ENCODE assay signal across 10 cellular contexts in genomic region chr13:44271915-44272341, GRCh38.
DNase-seq lines count a peak whose midpoint lies in the region; ATAC-seq and TF ChIP-seq lines count a peak whose summit lies in the region.
"Had no signal": no experiment of that assay in that cellular context is flagged by ENCODE, and none has a peak within 500 bp of the region (broad histone marks: within the 10 kb centered on the region; RNA-seq: fewer than 3 reads in every experiment).

No MANE protein-coding gene starts in this region.

- no peak for ATAC-seq in activated naive CD8-positive, alpha-beta T cell treated with anti-CD3 and anti-CD28 coated beads, Interleukin-2, amount 50 U/mL, for 24 hours
- ATAC-seq in stimulated activated naive CD8-positive, alpha-beta T cell treated with anti-CD3 and anti-CD28 coated beads, Interleukin-15, Interleukin-2, amounts not matched to agents 100 U/mL and 50 U/mL, for 24 hours = no peak

- no peak overlapping the region for H3K9ac ChIP-seq in neural progenitor cell

- H3K27ac ChIP-seq in neural progenitor cell (no peak overlapping the region), uterus (peak overlapping the region; percentile 80 to 94)

- TF ChIP-seq CTCF in fibroblast of mammary gland (conservative IDR thresholded peaks at IDR 0.05; ENCODE audit: control insufficient read depth, insufficient read depth, low read depth, low read length) (no peak), neural progenitor cell (IDR thresholded peaks at IDR 0.05) (no peak), uterus (IDR thresholded peaks at IDR 0.05) (no peak)

- no peaks in the 10 kb centered on the region for H3K79me2 ChIP-seq in neural progenitor cell (ENCODE audit: low read depth)

- no peaks in the 10 kb centered on the region for H3K36me3 Mint-ChIP-seq in activated naive CD8-positive, alpha-beta T cell
- H3K36me3 Mint-ChIP-seq in activated naive CD8-positive, alpha-beta T cell treated with anti-CD3 and anti-CD28 coated beads, Interleukin-2, amount 50 U/mL, for 24 hours (ENCODE audit: low read depth) = no peaks in the 10 kb centered on the region
- no peaks in the 10 kb centered on the region for H3K36me3 Mint-ChIP-seq in neural progenitor cell

- H2AFZ ChIP-seq in neural progenitor cell (replicated peaks) = no peak overlapping the region

- no peaks in the 10 kb centered on the region for H3K27me3 Mint-ChIP-seq in activated naive CD8-positive, alpha-beta T cell
- peaks cover 3% of the 10 kb centered on the region for H3K27me3 Mint-ChIP-seq in activated naive CD8-positive, alpha-beta T cell treated with anti-CD3 and anti-CD28 coated beads, Interleukin-2, amount 50 U/mL, for 24 hours
- peaks cover 13% of the 10 kb centered on the region for H3K27me3 Mint-ChIP-seq in neural progenitor cell (ENCODE audit: insufficient read depth, low read depth)

- DNase-seq in activated naive CD8-positive, alpha-beta T cell treated with anti-CD3 and anti-CD28 coated beads, Interleukin-2, amount 50 U/mL, for 24 hours = no peak
- DNase-seq in fibroblast of mammary gland (ENCODE audit: low read depth) (peak; percentile 26), neural progenitor cell (ENCODE audit: low spot score) (no peak), uterus (peak; percentile 35 to 68), DMS53 treated with DMSO at 0.1 percent for 48 hours (lab: John Stamatoyannopoulos, UW; ENCODE audit: unreplicated experiment) (no peak), NCI-H446 treated with DMSO at 0.1 percent for 48 hours (lab: John Stamatoyannopoulos, UW) (no peak)
- DNase-seq in stimulated activated naive CD8-positive, alpha-beta T cell treated with anti-CD3 and anti-CD28 coated beads, Interleukin-15, Interleukin-2, amounts not matched to agents 100 U/mL and 50 U/mL, for 24 hours = no peak
- DNase-seq: activated CD4-positive, alpha-beta T cell treated with anti-CD3 and anti-CD28 coated beads for 4 hours; NCI-H2171 had no signal

- peak overlapping the region; percentile 67 for H3K27ac Mint-ChIP-seq in activated naive CD8-positive, alpha-beta T cell
- H3K27ac Mint-ChIP-seq in activated naive CD8-positive, alpha-beta T cell treated with anti-CD3 and anti-CD28 coated beads, Interleukin-2, amount 50 U/mL, for 24 hours = no peak overlapping the region
- H3K27ac Mint-ChIP-seq in neural progenitor cell = peak overlapping the region; percentile 12

- no peak overlapping the region for H3K4me3 Mint-ChIP-seq in activated naive CD8-positive, alpha-beta T cell
- no peak overlapping the region for H3K4me3 Mint-ChIP-seq in activated naive CD8-positive, alpha-beta T cell treated with anti-CD3 and anti-CD28 coated beads, Interleukin-2, amount 50 U/mL, for 24 hours
- H3K4me3 Mint-ChIP-seq in neural progenitor cell = no peak overlapping the region

- H3K9me3 ChIP-seq in neural progenitor cell (ENCODE audit: low read depth) = no peaks in the 10 kb centered on the region
- no peaks in the 10 kb centered on the region for H3K9me3 ChIP-seq in uterus

- no peaks in the 10 kb centered on the region for H3K4me1 ChIP-seq in neural progenitor cell
- peaks cover 10 to 13% of the 10 kb centered on the region in 2 donors for H3K4me1 ChIP-seq in uterus

- H3K4me2 ChIP-seq in neural progenitor cell = no peak overlapping the region

- intact Hi-C loops in uterus (cut with DNase I; ENCODE audit: low total_unique reads) = no loop called here

- no peak overlapping the region for H3K4me3 ChIP-seq in fibroblast of mammary gland (ENCODE audit: control insufficient read depth, low read depth, low read length)
- H3K4me3 ChIP-seq in neural progenitor cell = no peak overlapping the region
- H3K4me3 ChIP-seq in uterus = no peak overlapping the region

- H3K36me3 ChIP-seq in neural progenitor cell (no peaks in the 10 kb centered on the region), uterus (no peaks in the 10 kb centered on the region)

- H4K20me1 ChIP-seq in neural progenitor cell (ENCODE audit: low read depth) = no peaks in the 10 kb centered on the region

- H3K27me3 ChIP-seq in neural progenitor cell (no peaks in the 10 kb centered on the region), uterus (no peaks in the 10 kb centered on the region)

- H3K4me1 Mint-ChIP-seq in activated naive CD8-positive, alpha-beta T cell (ENCODE audit: low read depth) = peaks cover 42% of the 10 kb centered on the region
- peaks cover 46% of the 10 kb centered on the region for H3K4me1 Mint-ChIP-seq in activated naive CD8-positive, alpha-beta T cell treated with anti-CD3 and anti-CD28 coated beads, Interleukin-2, amount 50 U/mL, for 24 hours
- H3K4me1 Mint-ChIP-seq in neural progenitor cell = peaks cover 25% of the 10 kb centered on the region

- no peak for TF ChIP-seq POLR2A in uterus (IDR thresholded peaks at IDR 0.05)

- no peaks in the 10 kb centered on the region for H3F3A ChIP-seq in neural progenitor cell (ENCODE audit: low read depth)

- H3K9me3 Mint-ChIP-seq in activated naive CD8-positive, alpha-beta T cell (ENCODE audit: low read depth) = no peaks in the 10 kb centered on the region
- H3K9me3 Mint-ChIP-seq in activated naive CD8-positive, alpha-beta T cell treated with anti-CD3 and anti-CD28 coated beads, Interleukin-2, amount 50 U/mL, for 24 hours = no peaks in the 10 kb centered on the region
- peaks cover 6% of the 10 kb centered on the region for H3K9me3 Mint-ChIP-seq in neural progenitor cell

Comparison
In these comparisons a context has a peak if more than half of its experiments do, and no peak if none do; other contexts are left out.
1. DNase-seq: peak in fibroblast of mammary gland (single experiment) and uterus (2 of 2); none in activated naive CD8-positive, alpha-beta T cell treated with anti-CD3 and anti-CD28 coated beads, Interleukin-2, amount 50 U/mL, for 24 hours (single experiment), neural progenitor cell (single experiment), stimulated activated naive CD8-positive, alpha-beta T cell treated with anti-CD3 and anti-CD28 coated beads, Interleukin-15, Interleukin-2, amounts not matched to agents 100 U/mL and 50 U/mL, for 24 hours (single experiment), DMS53 treated with DMSO at 0.1 percent for 48 hours (single experiment) and NCI-H446 treated with DMSO at 0.1 percent for 48 hours (single experiment).